Comparison of ENCODE assay signal across 29 cellular contexts in the genomic region with DNA sequence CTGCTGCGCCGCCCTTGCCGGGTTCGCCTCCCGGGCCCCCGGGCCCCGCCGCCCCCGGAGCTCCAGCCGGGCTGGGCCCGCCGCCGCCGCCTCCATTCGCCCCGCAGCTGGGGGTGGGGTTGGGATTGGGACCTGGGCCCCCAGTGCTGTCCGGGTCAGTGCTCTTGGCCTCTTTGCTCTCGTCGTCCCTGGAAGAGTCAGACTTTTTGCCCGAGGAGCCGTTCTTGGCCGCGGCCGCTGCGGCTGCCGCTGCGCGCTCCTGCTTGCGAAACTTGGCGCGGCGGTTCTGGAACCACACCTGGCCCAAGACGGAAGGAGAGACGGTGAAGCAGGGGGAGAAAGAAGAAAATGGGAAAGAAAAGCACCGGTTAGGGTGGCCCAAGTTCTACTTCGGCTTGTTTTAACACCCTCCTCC. TPM values are rescaled to one million over a fixed set of nuclear protein-coding genes. Genes with fewer than 3 reads are reported as not detected.
DNase-seq lines count a peak whose midpoint lies in the region; ATAC-seq and TF ChIP-seq lines count a peak whose summit lies in the region.
"Had no signal": no experiment of that assay in that cellular context is flagged by ENCODE, and none has a peak within 500 bp of the region (broad histone marks: within the 10 kb centered on the region; RNA-seq: fewer than 3 reads in every experiment).

No MANE protein-coding gene starts in this region.

- H3K79me2 ChIP-seq in neural cell (replicated peaks; ENCODE audit: insufficient read depth, low read length) (no peaks in the 10 kb centered on the region), PC-3 (ENCODE audit: low read length) (no peaks in the 10 kb centered on the region)

- H2AFZ ChIP-seq in neural cell (ENCODE audit: low read depth, low read length) (no peak overlapping the region), PC-3 (ENCODE audit: low read length) (no peak overlapping the region)

- CTCF ChIA-PET in PC-3 (lab: Charles Lee), result no interaction called here

- no peaks in the 10 kb centered on the region for H3K36me3 ChIP-seq in ES-I3 (ENCODE audit: insufficient read depth, low read length)
- H3K36me3 ChIP-seq in NT2/D1 (ENCODE audit: insufficient read depth, insufficient read length, low read length), result no peaks in the 10 kb centered on the region
- H3K36me3 ChIP-seq in neural cell (ENCODE audit: insufficient read depth, low read length), result no peaks in the 10 kb centered on the region
- no peaks in the 10 kb centered on the region for H3K36me3 ChIP-seq in PC-3 (ENCODE audit: low read depth, low read length)
- no peaks in the 10 kb centered on the region for H3K36me3 ChIP-seq in mucosa of descending colon (ENCODE audit: low read depth)
- no peaks in the 10 kb centered on the region for H3K36me3 ChIP-seq in left ventricle myocardium inferior
- H3K36me3 ChIP-seq: ascending aorta had no signal

- no TSS peak for BruUV-seq in PC-3 (replicated peaks; lab: Mats Ljungman, UMichigan)

- H3K9me3 Mint-ChIP-seq in glutamatergic neuron (ENCODE audit: unreplicated experiment), result peaks cover 33% of the 10 kb centered on the region
- H3K9me3 Mint-ChIP-seq: activated T-cell treated with anti-CD3 and anti-CD28 coated beads, Interleukin-2, amount 50 U/mL, for 72 hours; stimulated activated effector memory CD8-positive, alpha-beta T cell treated with anti-CD3 and anti-CD28 coated beads, Interleukin-12 subunit alpha, Interleukin-12 subunit beta, amount 100 ng/mL, for 72 hours had no signal

- TF ChIP-seq EP300 in neural cell (conservative IDR thresholded peaks at IDR 0.05; ENCODE audit: poor library complexity, severe bottlenecking), result no peak

- H3F3A ChIP-seq in neural cell (ENCODE audit: insufficient read depth, low read length, poor library complexity, severe bottlenecking), result no peaks in the 10 kb centered on the region
- no peaks in the 10 kb centered on the region for H3F3A ChIP-seq in PC-3 (ENCODE audit: low read length, unreplicated experiment)

- peaks cover 51% of the 10 kb centered on the region for H3K27me3 Mint-ChIP-seq in glutamatergic neuron (ENCODE audit: unreplicated experiment)

- H3K27ac ChIP-seq in neural cell (ENCODE audit: low read length) (no peak overlapping the region), PC-3 (ENCODE audit: low read length) (no peak overlapping the region), left ventricle myocardium inferior (replicated peaks) (no peak overlapping the region)
- H3K27ac ChIP-seq: ascending aorta, psoas muscle had no signal

- TF ChIP-seq RAD21 in neural cell (conservative IDR thresholded peaks at IDR 0.05), result no peak

- TF ChIP-seq CTCF in glutamatergic neuron (IDR thresholded peaks at IDR 0.05; ENCODE audit: partially characterized antibody, unreplicated experiment) (no peak), neural cell (IDR thresholded peaks at IDR 0.05; ENCODE audit: poor library complexity, severe bottlenecking) (no peak), PC-3 (conservative IDR thresholded peaks at IDR 0.05; ENCODE audit: low read depth, low read length) (no peak), mucosa of descending colon (IDR thresholded peaks at IDR 0.05) (no peak), left ventricle myocardium inferior (IDR thresholded peaks at IDR 0.05; ENCODE audit: borderline replicate concordance) (no peak)

- H3K36me3 Mint-ChIP-seq in glutamatergic neuron (ENCODE audit: unreplicated experiment), result peaks cover 13% of the 10 kb centered on the region
- H3K36me3 Mint-ChIP-seq: activated naive CD4-positive, alpha-beta T cell treated with anti-CD3 and anti-CD28 coated beads, Interleukin-2, amount 50 U/mL, for 24 hours; CD14-positive monocyte; stimulated activated effector memory CD8-positive, alpha-beta T cell treated with anti-CD3 and anti-CD28 coated beads, Interleukin-12 subunit alpha, Interleukin-12 subunit beta, amount 100 ng/mL, for 72 hours had no signal

- no peaks in the 10 kb centered on the region for H4K20me1 ChIP-seq in neural cell (ENCODE audit: insufficient read depth)
- H4K20me1 ChIP-seq in PC-3 (ENCODE audit: low read length), result no peaks in the 10 kb centered on the region

- no peaks in the 10 kb centered on the region for H3K9me2 ChIP-seq in neural cell (ENCODE audit: insufficient read depth, low read length)
- H3K9me2 ChIP-seq in PC-3 (replicated peaks; ENCODE audit: low read length), result no peaks in the 10 kb centered on the region

- H3K4me1 ChIP-seq in ES-I3 (ENCODE audit: insufficient read depth, low read length) (peaks cover 13% of the 10 kb centered on the region), NT2/D1 (ENCODE audit: insufficient read depth, insufficient read length) (peaks cover 4% of the 10 kb centered on the region), PC-3 (ENCODE audit: insufficient read depth, low read length) (no peaks in the 10 kb centered on the region), mucosa of descending colon (ENCODE audit: low read depth) (no peaks in the 10 kb centered on the region), left ventricle myocardium inferior (peaks cover 21% of the 10 kb centered on the region)
- H3K4me1 ChIP-seq: ascending aorta, psoas muscle had no signal

- DNase-seq in NT2/D1 (ENCODE audit: low read depth, low spot score) (no peak), glutamatergic neuron (no peak), PC-3 (no peak), mucosa of descending colon (no peak), G401 (ENCODE audit: low spot score) (no peak), left ventricle myocardium inferior (no peak)
- DNase-seq: activated CD4-positive, alpha-beta T cell treated with anti-CD3 and anti-CD28 coated beads for 4 hours; activated T-cell treated with anti-CD3 and anti-CD28 coated beads, Interleukin-2, amount 50 U/mL, for 72 hours; EL; foreskin melanocyte; hypothalamus; midbrain; NCI-H1694 treated with DMSO at 0.1 percent for 48 hours; NCI-H69; psoas muscle; stimulated activated CD4-positive, alpha-beta T cell treated with anti-CD3 and anti-CD28 coated beads, Interleukin-1b, Interleukin-23, amount 100 ng/mL, for 48 hours; SW 1271 had no signal

- H3K4me2 ChIP-seq in neural cell (ENCODE audit: low read length) (no peak overlapping the region), PC-3 (ENCODE audit: low read length) (no peak overlapping the region)

- H3K9me3 ChIP-seq in ES-I3 (ENCODE audit: control insufficient read depth, insufficient read depth, low read length) (no peaks in the 10 kb centered on the region), NT2/D1 (ENCODE audit: insufficient read depth, low read length) (no peaks in the 10 kb centered on the region), neural cell (ENCODE audit: low read length) (peaks cover 8% of the 10 kb centered on the region), PC-3 (ENCODE audit: low read length) (no peaks in the 10 kb centered on the region), mucosa of descending colon (no peaks in the 10 kb centered on the region), left ventricle myocardium inferior (replicated peaks) (no peaks in the 10 kb centered on the region)
- H3K9me3 ChIP-seq: ascending aorta, psoas muscle had no signal

- H3K4me1 Mint-ChIP-seq in glutamatergic neuron (ENCODE audit: low read depth, unreplicated experiment), result peaks cover 15% of the 10 kb centered on the region
- H3K4me1 Mint-ChIP-seq: CD14-positive monocyte; central memory CD8-positive, alpha-beta T cell; stimulated activated effector memory CD8-positive, alpha-beta T cell treated with anti-CD3 and anti-CD28 coated beads, Interleukin-12 subunit alpha, Interleukin-12 subunit beta, amount 100 ng/mL, for 72 hours had no signal

- POLR2A ChIA-PET in PC-3 (lab: Charles Lee; ENCODE audit: unreplicated experiment), result no interaction called here

- H3K27me3 ChIP-seq in NT2/D1 (ENCODE audit: insufficient read depth, insufficient read length) (peaks cover 84% of the 10 kb centered on the region), neural cell (ENCODE audit: insufficient read depth, low read depth, low read length) (peaks cover 99% of the 10 kb centered on the region), PC-3 (ENCODE audit: low read length) (peaks cover 49% of the 10 kb centered on the region), left ventricle myocardium inferior (ENCODE audit: low read depth) (peaks cover 100% of the 10 kb centered on the region)

- H3K4me3 Mint-ChIP-seq in glutamatergic neuron (ENCODE audit: unreplicated experiment), result peak overlapping the region; percentile 91
- H3K4me3 Mint-ChIP-seq: activated naive CD4-positive, alpha-beta T cell treated with anti-CD3 and anti-CD28 coated beads, Interleukin-2, amount 50 U/mL, for 24 hours; central memory CD8-positive, alpha-beta T cell; natural killer cell treated with Interleukin-12 subunit alpha and Interleukin-12 subunit beta and Interleukin-15 and Interleukin-18, amount 100 ng/mL, for 72 hours; stimulated activated effector memory CD8-positive, alpha-beta T cell treated with anti-CD3 and anti-CD28 coated beads, Interleukin-12 subunit alpha, Interleukin-12 subunit beta, amount 100 ng/mL, for 72 hours had no signal

- H3K4me3 ChIP-seq in NT2/D1 (ENCODE audit: insufficient read length, low read depth) (peak overlapping the region; percentile 26), neural cell (ENCODE audit: low read length) (no peak overlapping the region), PC-3 (ENCODE audit: low read length) (no peak overlapping the region), mucosa of descending colon (no peak overlapping the region), left ventricle myocardium inferior (no peak overlapping the region)
- H3K4me3 ChIP-seq: psoas muscle had no signal

- peak overlapping the region; percentile 88 for H3K27ac Mint-ChIP-seq in glutamatergic neuron (ENCODE audit: unreplicated experiment)
- H3K27ac Mint-ChIP-seq: activated naive CD4-positive, alpha-beta T cell treated with anti-CD3 and anti-CD28 coated beads, Interleukin-2, amount 50 U/mL, for 24 hours; activated T-cell treated with anti-CD3 and anti-CD28 coated beads, Interleukin-2, amount 50 U/mL, for 72 hours; CD14-positive monocyte; natural killer cell treated with Interleukin-12 subunit alpha and Interleukin-12 subunit beta and Interleukin-15 and Interleukin-18, amount 100 ng/mL, for 72 hours; stimulated activated effector memory CD8-positive, alpha-beta T cell treated with anti-CD3 and anti-CD28 coated beads, Interleukin-12 subunit alpha, Interleukin-12 subunit beta, amount 100 ng/mL, for 72 hours had no signal

- no peak for ATAC-seq in PC-3
- no peak for ATAC-seq in mucosa of descending colon
- ATAC-seq: activated T-cell treated with anti-CD3 and anti-CD28 coated beads, Interleukin-2, amount 50 U/mL, for 72 hours; natural killer cell treated with Interleukin-12 subunit alpha and Interleukin-12 subunit beta and Interleukin-15 and Interleukin-18, amount 100 ng/mL, for 72 hours; psoas muscle; stimulated activated effector memory CD8-positive, alpha-beta T cell treated with anti-CD3 and anti-CD28 coated beads, Interleukin-12 subunit alpha, Interleukin-12 subunit beta, amount 100 ng/mL, for 72 hours had no signal

- H3K9ac ChIP-seq in ES-I3 (ENCODE audit: low read depth, low read length) (peak overlapping the region; percentile 21; the same call in 1 of the 2 replicates), NT2/D1 (ENCODE audit: insufficient read length, low read depth) (no peak overlapping the region), neural cell (ENCODE audit: low read length) (no peak overlapping the region), PC-3 (ENCODE audit: low read length) (no peak overlapping the region)

- intact Hi-C loops in PC-3 (cut with micrococcal nuclease), result no loop called here
- intact Hi-C loops in mucosa of descending colon (cut with DNase I, micrococcal nuclease), result no loop called here
- intact Hi-C loops in left ventricle myocardium inferior (cut with micrococcal nuclease), result no loop called here

- in situ Hi-C loops in G401 (cut with HindIII; ENCODE audit: low sequenced_read_pairs), result no loop called here

RNA-seq across cellular contexts. Expression of a gene that starts 2.5 kb away (rescaled TPM):
- total RNA-seq in glutamatergic neuron (ENCODE audit: unreplicated experiment), result 101 TPM
- not detected in 2 replicates for polyA plus RNA-seq in neural cell
- polyA minus RNA-seq in neural cell, result not detected in 2 replicates
- total RNA-seq in PC-3 (2014; rRNA removed), result not detected in 2 replicates
- 1 to 10 TPM in 1 of 3 donors, under 1 TPM in 2; 0.29 to 4.8 (median 0.55) TPM for total RNA-seq in mucosa of descending colon
- total RNA-seq in G401 (2014; rRNA removed; shearing (Covaris generic)), result not detected in 2 replicates
- not detected for total RNA-seq in left ventricle myocardium inferior
- total RNA-seq: activated T-cell treated with anti-CD3 and anti-CD28 coated beads, Interleukin-2, amount 50 U/mL, for 72 hours; ascending aorta; HT-29; natural killer cell treated with Interleukin-12 subunit alpha and Interleukin-12 subunit beta and Interleukin-15 and Interleukin-18, amount 100 ng/mL, for 72 hours; psoas muscle; skeletal muscle tissue; temporal lobe had no signal
- polyA plus RNA-seq: CD14-positive monocyte, esophagus had no signal

Comparison
In these comparisons a context has a peak if more than half of its experiments do, and no peak if none do; other contexts are left out.
1. RNA of a gene that starts 2.5 kb away (total RNA-seq): 101 TPM in glutamatergic neuron (single experiment); 0.29 to 4.8 TPM in mucosa of descending colon, not detected in PC-3, not detected in G401 and not detected in left ventricle myocardium inferior (single experiment); every median in the first group is over 10 times any median in the second.